In the genomic region with DNA sequence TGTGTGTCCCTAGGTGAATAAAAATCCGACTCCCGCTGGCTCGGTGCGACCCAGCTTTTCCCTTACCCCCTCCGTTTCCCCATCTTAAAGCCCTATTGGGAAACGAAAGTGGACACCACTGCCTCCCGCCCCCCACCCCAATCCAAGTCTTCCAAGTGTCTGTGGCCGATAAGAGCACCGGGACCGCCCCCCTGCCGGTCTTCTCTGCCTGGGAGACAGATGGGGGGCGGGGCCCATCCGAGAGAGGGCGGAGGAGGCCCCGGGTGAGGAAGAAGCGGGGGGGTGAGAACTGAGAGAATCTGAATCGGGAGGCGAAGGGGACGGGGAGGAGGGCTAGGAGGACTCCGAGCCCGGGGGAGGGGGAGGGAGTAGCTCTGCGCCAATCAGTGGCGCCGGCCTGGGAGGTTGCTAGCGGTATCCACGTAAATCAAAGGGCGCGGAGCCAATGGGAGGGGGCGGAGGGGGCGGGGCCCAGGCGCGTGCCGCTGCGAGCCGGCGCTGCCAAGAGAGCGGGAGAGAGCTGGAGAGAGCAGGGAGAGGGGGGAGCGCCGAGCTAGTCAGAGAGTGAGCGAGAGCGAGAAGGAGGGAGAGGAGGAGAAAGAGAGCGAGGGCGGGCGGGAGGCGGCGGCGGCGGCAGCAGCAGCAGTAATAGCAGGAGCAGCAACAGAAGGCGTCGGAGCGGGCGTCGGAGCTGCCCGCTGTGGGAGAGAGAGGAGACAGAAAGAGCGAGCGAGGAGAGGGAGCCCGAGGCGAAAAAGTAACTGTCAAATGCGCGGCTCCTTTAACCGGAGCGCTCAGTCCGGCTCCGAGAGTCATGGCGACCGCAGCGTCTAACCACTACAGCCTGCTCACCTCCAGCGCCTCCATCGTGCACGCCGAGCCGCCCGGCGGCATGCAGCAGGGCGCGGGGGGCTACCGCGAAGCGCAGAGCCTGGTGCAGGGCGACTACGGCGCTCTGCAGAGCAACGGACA, we compare ENCODE assay signal across 1 cellular context.
TF ChIP-seq lines count a peak whose summit lies in the region.

Gene POU3F2, plus strand, starts transcription at position 515 of the 972 bp plus-strand sequence. Its CDS starts 300 bp downstream, at position 815.

TF ChIP-seq in H1, 55 proteins besides CTCF, POLR2A, EP300 and RAD21 (continues in another document):
- TF ChIP-seq KDM4A (IDR thresholded peaks at IDR 0.05; ENCODE audit: low read depth, low read length, severe bottlenecking) (peak; percentile 11), SUZ12 (IDR thresholded peaks at IDR 0.05; ENCODE audit: low read length) (no peak), PHF8 (conservative IDR thresholded peaks at IDR 0.05; ENCODE audit: low read depth, low read length) (no peak), ATF2 (IDR thresholded peaks at IDR 0.05; ENCODE audit: low read length) (no peak), CBX5 (IDR thresholded peaks at IDR 0.05; ENCODE audit: low read depth, low read length) (no peak), MAX (IDR thresholded peaks at IDR 0.05) (peak; percentile 51), CHD2 (IDR thresholded peaks at IDR 0.05; ENCODE audit: low read length) (peak; percentile 34; the same call in 1 of the 2 replicates), ZNF274 (IDR thresholded peaks at IDR 0.05; ENCODE audit: borderline replicate concordance, extremely low read depth, low read length) (no peak), JUND (IDR thresholded peaks at IDR 0.05; ENCODE audit: low read length) (no peak), TAF7 (optimal IDR thresholded peaks at IDR 0.05; ENCODE audit: borderline replicate concordance, low read depth, low read length) (no peak), SP2 (IDR thresholded peaks at IDR 0.05; ENCODE audit: low read length) (no peak), CHD1 (IDR thresholded peaks at IDR 0.05; ENCODE audit: low read depth, low read length) (no peak), TBP (IDR thresholded peaks at IDR 0.05; ENCODE audit: low read depth, low read length) (no peak), CHD7 (IDR thresholded peaks at IDR 0.05; ENCODE audit: insufficient replicate concordance, low read length) (no peak), KDM1A (IDR thresholded peaks at IDR 0.05; ENCODE audit: borderline replicate concordance, low read length) (peak; percentile 22; the same call in 1 of the 2 replicates), RFX5 (IDR thresholded peaks at IDR 0.05; ENCODE audit: borderline replicate concordance, low read depth, low read length) (no peak), NRF1 (IDR thresholded peaks at IDR 0.05; ENCODE audit: low read depth, low read length) (no peak), SIN3A (conservative IDR thresholded peaks at IDR 0.05 in 1 of 2, IDR thresholded peaks at IDR 0.05 in 1 of 2; ENCODE audit: low read depth in 1 of 2, low read length in 2 of 2) (peak; percentile 33 to 65; a peak in 1 of 4 replicates), TCF12 (IDR thresholded peaks at IDR 0.05; ENCODE audit: low read depth, low read length) (no peak), SRF (IDR thresholded peaks at IDR 0.05; ENCODE audit: low read depth, low read length) (no peak), BCL11A (IDR thresholded peaks at IDR 0.05; ENCODE audit: low read depth in 2 of 2, low read length in 2 of 2) (no peak), POLR2AphosphoS5 (IDR thresholded peaks at IDR 0.05; ENCODE audit: low read depth, low read length) (no peak), SIRT6 (IDR thresholded peaks at IDR 0.05; ENCODE audit: low read length) (no peak), TAF1 (IDR thresholded peaks at IDR 0.05; ENCODE audit: low read depth, low read length) (no peak), HDAC6 (IDR thresholded peaks at IDR 0.05; ENCODE audit: low read depth, low read length) (no peak), CEBPB (IDR thresholded peaks at IDR 0.05; ENCODE audit: low read depth, low read length) (no peak), RBBP5 (IDR thresholded peaks at IDR 0.05; ENCODE audit: borderline replicate concordance, low read depth, low read length) (peak; percentile 73), CREB1 (IDR thresholded peaks at IDR 0.05) (peak; percentile 54; the same call in 1 of the 2 replicates), E2F6 (IDR thresholded peaks at IDR 0.05) (peak; percentile 86), CBX8 (IDR thresholded peaks at IDR 0.05; ENCODE audit: borderline replicate concordance, low read depth, low read length) (no peak), EZH2 (IDR thresholded peaks at IDR 0.05; ENCODE audit: low read depth, low read length, severe bottlenecking) (no peak), RNF2 (IDR thresholded peaks at IDR 0.05; ENCODE audit: borderline replicate concordance, low read depth, low read length, missing control alignments, poor library complexity, severe bottlenecking) (no peak), GABPA (IDR thresholded peaks at IDR 0.05; ENCODE audit: borderline replicate concordance, insufficient read depth, low read length) (no peak), EGR1 (IDR thresholded peaks at IDR 0.05; ENCODE audit: borderline replicate concordance, low read depth, low read length) (peak; percentile 68; the same call in 1 of the 2 replicates), HDAC2 (IDR thresholded peaks at IDR 0.05; ENCODE audit: borderline replicate concordance in 1 of 2, low read depth in 2 of 2, low read length in 2 of 2) (peak in 1 of 2 experiments; percentile 18; a peak in 1 of 4 replicates), SIX5 (IDR thresholded peaks at IDR 0.05; ENCODE audit: low read depth, low read length) (no peak), MAFK (IDR thresholded peaks at IDR 0.05; ENCODE audit: low read depth, low read length) (no peak), SAP30 (IDR thresholded peaks at IDR 0.05; ENCODE audit: insufficient read depth, insufficient replicate concordance, low read length) (no peak), SP4 (IDR thresholded peaks at IDR 0.05; ENCODE audit: low read length) (no peak), USF2 (IDR thresholded peaks at IDR 0.05; ENCODE audit: low read length) (no peak), ASH2L (IDR thresholded peaks at IDR 0.05; ENCODE audit: low read length) (peak; percentile 75), POU5F1 (IDR thresholded peaks at IDR 0.05; ENCODE audit: low read depth, low read length) (no peak), RXRA (IDR thresholded peaks at IDR 0.05; ENCODE audit: insufficient read depth, low read depth, low read length) (no peak), BRCA1 (IDR thresholded peaks at IDR 0.05; ENCODE audit: low read depth, low read length) (no peak), JUN (IDR thresholded peaks at IDR 0.05; ENCODE audit: low read depth, low read length) (no peak), FOSL1 (IDR thresholded peaks at IDR 0.05; ENCODE audit: insufficient read depth, low read depth, low read length) (no peak), SP1 (IDR thresholded peaks at IDR 0.05; ENCODE audit: low read depth, low read length) (0 out of 2 replicates have a peak, but pooled peaks have one; percentile 35), BACH1 (IDR thresholded peaks at IDR 0.05; ENCODE audit: low read length) (no peak), CTBP2 (IDR thresholded peaks at IDR 0.05; ENCODE audit: borderline replicate concordance, insufficient read depth, insufficient read length, low read length) (peak; percentile 88), NANOG (IDR thresholded peaks at IDR 0.05; ENCODE audit: insufficient read depth, low read depth, low read length, poor library complexity, severe bottlenecking) (no peak), TEAD4 (IDR thresholded peaks at IDR 0.05; ENCODE audit: low read depth, low read length) (no peak), GTF2F1 (IDR thresholded peaks at IDR 0.05; ENCODE audit: borderline replicate concordance, low read depth, low read length) (no peak)
- TF ChIP-seq, protein P1, sequence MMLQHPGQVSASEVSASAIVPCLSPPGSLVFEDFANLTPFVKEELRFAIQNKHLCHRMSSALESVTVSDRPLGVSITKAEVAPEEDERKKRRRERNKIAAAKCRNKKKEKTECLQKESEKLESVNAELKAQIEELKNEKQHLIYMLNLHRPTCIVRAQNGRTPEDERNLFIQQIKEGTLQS (IDR thresholded peaks at IDR 0.05; ENCODE audit: insufficient read depth, low read depth, low read length), result no peak
